In genomic region chr4:70687821-70688794, GRCh38 we compare ENCODE assay signal across 8 cellular contexts. TPM values are rescaled to one million over a fixed set of nuclear protein-coding genes. Genes with fewer than 3 reads are reported as not detected.
DNase-seq lines count a peak whose midpoint lies in the region; ATAC-seq and TF ChIP-seq lines count a peak whose summit lies in the region.

Gene UTP3, plus strand, starts transcription at chr4:70688532. Its CDS starts 146 bp downstream, at chr4:70688678.

- H3F3A ChIP-seq in GM23338 (replicated peaks; ENCODE audit: low read depth): 0 out of 2 replicates have a peak, but pooled peaks cover 3% of the 10 kb centered on the region

- CTCF ChIA-PET in RWPE1 (lab: Yijun Ruan, JAX): interaction anchor here (0.5 to 0.8 kb wide), 8 partner anchors 15 to 1777 kb away, joined by 3 to 6 read pairs (median 4); partner anchors contain the start of gene DCK

- H3K4me1 ChIP-seq in GM23338 (ENCODE audit: insufficient read depth): peaks cover 13% of the 10 kb centered on the region; the same call in 1 of the 2 replicates

- POLR2A ChIA-PET in RWPE1 (lab: Yijun Ruan, JAX; ENCODE audit: low non-redundant PET): interaction anchor here (0.8 to 1.2 kb wide), 2 partner anchors 18 to 30 kb away, joined by 3 read pairs; no protein-coding TSS in a partner anchor

- H3K4me3 ChIP-seq in GM23338 (peak within 1 kb of the TSS; percentile 92), fibroblast of mammary gland (ENCODE audit: control insufficient read depth, low read depth, low read length) (peak within 1 kb of the TSS; percentile 97)

- H3K4me3 Mint-ChIP-seq in GM23338: peak within 1 kb of the TSS; percentile 99
- peak within 1 kb of the TSS; percentile 98 for H3K4me3 Mint-ChIP-seq in activated T-helper 2 cell treated with anti-CD3 and anti-CD28 coated beads, Interferon-gamma antibody, Interleukin-2, Interleukin-4, amounts not matched to agents 10 μg/mL and 5 μg/mL and 100 μg/mL, durations not matched to agents 14 hours and 24 hours and 36 hours (ENCODE audit: low read depth)
- H3K4me3 Mint-ChIP-seq in natural killer cell: peak within 1 kb of the TSS; percentile 100

- H3K27ac ChIP-seq in GM23338 (ENCODE audit: low read depth) (peak within 1 kb of the TSS; percentile 95), RWPE1 (peak within 1 kb of the TSS; percentile 92)

- peak; percentile 94 for ATAC-seq in GM23338
- ATAC-seq in natural killer cell: peak; percentile 85 to 96 (median 89)
- ATAC-seq in stimulated activated naive CD8-positive, alpha-beta T cell treated with anti-CD3 and anti-CD28 coated beads, Interleukin-15, Interleukin-2, amounts not matched to agents 100 U/mL and 50 U/mL, for 24 hours: peak; percentile 97

- no peaks in the 10 kb centered on the region for H3K36me3 ChIP-seq in GM23338 (ENCODE audit: insufficient read depth)

- H3K27me3 ChIP-seq in GM23338 (ENCODE audit: insufficient read depth): no peaks in the 10 kb centered on the region

- peak within 1 kb of the TSS; percentile 87 for H3K4me2 ChIP-seq in GM23338

- peaks cover 31% of the 10 kb centered on the region for H4K20me1 ChIP-seq in GM23338 (replicated peaks; ENCODE audit: insufficient read depth)

- intact Hi-C loops in activated T-helper 2 cell treated with anti-CD3 and anti-CD28 coated beads, Interferon-gamma antibody, Interleukin-2, Interleukin-4, amounts not matched to agents 10 μg/mL and 5 μg/mL and 100 μg/mL, durations not matched to agents 14 hours and 24 hours and 36 hours (cut with micrococcal nuclease): loop anchor here (1.0 to 5.0 kb wide), 9 partner anchors 17 to 319 kb away; partner anchors contain the start of genes GRSF1 and MOB1B
- intact Hi-C loops in natural killer cell (cut with micrococcal nuclease): loop anchor here (1.0 to 10.0 kb wide), 4 partner anchors 17 to 307 kb away; partner anchors contain the start of genes DCK and GRSF1

- peak within 1 kb of the TSS; percentile 97 for H3K27ac Mint-ChIP-seq in GM23338
- H3K27ac Mint-ChIP-seq in activated T-helper 2 cell treated with anti-CD3 and anti-CD28 coated beads, Interferon-gamma antibody, Interleukin-2, Interleukin-4, amounts not matched to agents 10 μg/mL and 5 μg/mL and 100 μg/mL, durations not matched to agents 14 hours and 24 hours and 36 hours: peak within 1 kb of the TSS; percentile 86
- peak within 1 kb of the TSS; percentile 99 for H3K27ac Mint-ChIP-seq in natural killer cell

- peak; percentile 91 to 94 for TF ChIP-seq CTCF in GM23338 (conservative IDR thresholded peaks at IDR 0.05; ENCODE audit: low read depth in 2 of 2)
- TF ChIP-seq CTCF in LNCAP (IDR thresholded peaks at IDR 0.05): peak; percentile 98
- TF ChIP-seq CTCF in RWPE1 (conservative IDR thresholded peaks at IDR 0.05; ENCODE audit: low read depth): peak; percentile 95
- peak; percentile 93 for TF ChIP-seq CTCF in fibroblast of mammary gland (conservative IDR thresholded peaks at IDR 0.05; ENCODE audit: control insufficient read depth, insufficient read depth, low read depth, low read length)
- peak; percentile 97 for TF ChIP-seq CTCF in natural killer cell (IDR thresholded peaks at IDR 0.05)

- H3K4me1 Mint-ChIP-seq in GM23338: peaks cover 15% of the 10 kb centered on the region
- H3K4me1 Mint-ChIP-seq in activated T-helper 2 cell treated with anti-CD3 and anti-CD28 coated beads, Interferon-gamma antibody, Interleukin-2, Interleukin-4, amounts not matched to agents 10 μg/mL and 5 μg/mL and 100 μg/mL, durations not matched to agents 14 hours and 24 hours and 36 hours (ENCODE audit: low read depth): peaks cover 30% of the 10 kb centered on the region
- peaks cover 33 to 36% of the 10 kb centered on the region in 2 donors for H3K4me1 Mint-ChIP-seq in natural killer cell

- no peaks in the 10 kb centered on the region for H3K9me2 ChIP-seq in GM23338 (ENCODE audit: insufficient read depth)

- H3K9me3 Mint-ChIP-seq in GM23338 (no peaks in the 10 kb centered on the region; the same call in 2 of the 3 replicates), natural killer cell (no peaks in the 10 kb centered on the region)
- H3K9me3 Mint-ChIP-seq in activated T-helper 2 cell treated with anti-CD3 and anti-CD28 coated beads, Interferon-gamma antibody, Interleukin-2, Interleukin-4, amounts not matched to agents 10 μg/mL and 5 μg/mL and 100 μg/mL, durations not matched to agents 14 hours and 24 hours and 36 hours: no peaks in the 10 kb centered on the region

- DNase-seq in EL (peak; percentile 99), GM23338 (ENCODE audit: low spot score) (peak; percentile 98), RWPE1 (ENCODE audit: low spot score) (peak; percentile 94), fibroblast of mammary gland (ENCODE audit: low read depth) (peak; percentile 99), natural killer cell (peak; percentile 85)
- DNase-seq in activated T-helper 2 cell treated with anti-CD3 and anti-CD28 coated beads, Interferon-gamma antibody, Interleukin-2, Interleukin-4, amounts not matched to agents 10 μg/mL and 5 μg/mL and 100 μg/mL, durations not matched to agents 14 hours and 24 hours and 36 hours (ENCODE audit: low spot score): peak; percentile 89
- DNase-seq in stimulated activated naive CD8-positive, alpha-beta T cell treated with anti-CD3 and anti-CD28 coated beads, Interleukin-15, Interleukin-2, amounts not matched to agents 100 U/mL and 50 U/mL, for 24 hours: peak; percentile 95

- peaks cover 39% of the 10 kb centered on the region for H3K79me2 ChIP-seq in GM23338 (replicated peaks; ENCODE audit: insufficient read depth)

- H3K36me3 Mint-ChIP-seq in GM23338 (ENCODE audit: low read depth): peaks cover 31% of the 10 kb centered on the region
- H3K36me3 Mint-ChIP-seq in activated T-helper 2 cell treated with anti-CD3 and anti-CD28 coated beads, Interferon-gamma antibody, Interleukin-2, Interleukin-4, amounts not matched to agents 10 μg/mL and 5 μg/mL and 100 μg/mL, durations not matched to agents 14 hours and 24 hours and 36 hours (ENCODE audit: low read depth): peaks cover 37% of the 10 kb centered on the region
- no peaks in the 10 kb centered on the region for H3K36me3 Mint-ChIP-seq in natural killer cell

- peaks cover 16% of the 10 kb centered on the region for H3K27me3 Mint-ChIP-seq in GM23338 (ENCODE audit: insufficient read depth, low read depth, poor library complexity)
- H3K27me3 Mint-ChIP-seq in activated T-helper 2 cell treated with anti-CD3 and anti-CD28 coated beads, Interferon-gamma antibody, Interleukin-2, Interleukin-4, amounts not matched to agents 10 μg/mL and 5 μg/mL and 100 μg/mL, durations not matched to agents 14 hours and 24 hours and 36 hours (ENCODE audit: low read depth): peaks cover 2% of the 10 kb centered on the region
- peaks cover 0 to 2% of the 10 kb centered on the region in 2 donors for H3K27me3 Mint-ChIP-seq in natural killer cell (ENCODE audit: low read depth in 2 of 2)

- peak within 1 kb of the TSS; percentile 92 for H2AFZ ChIP-seq in GM23338

TF ChIP-seq in GM23338, 12 proteins besides CTCF, POLR2A, EP300 and RAD21:
- TF ChIP-seq NANOG (IDR thresholded peaks at IDR 0.05; ENCODE audit: borderline replicate concordance): peak; percentile 19; the same call in 1 of the 2 replicates
- peak; percentile 91 for TF ChIP-seq ETS1 (IDR thresholded peaks at IDR 0.05)
- TF ChIP-seq CREB1 (CRISPR knock-in tag; IDR thresholded peaks at IDR 0.05; ENCODE audit: low read depth): peak; percentile 81
- peak; percentile 82 for TF ChIP-seq POLR2AphosphoS5 (IDR thresholded peaks at IDR 0.05; ENCODE audit: low read depth)
- no peak for TF ChIP-seq JUNB (IDR thresholded peaks at IDR 0.05; ENCODE audit: unreplicated experiment)

RNA-seq across cellular contexts. Expression of gene UTP3, which starts in this region (rescaled TPM):
- 29.9 and 36.9 TPM in 2 replicates for total RNA-seq in GM23338 (2014; rRNA removed; shearing (Covaris generic))
- polyA plus RNA-seq in GM23338 (2016; fragmentation: Nextera tagmentation; extraction: Ambion mirVana): 44.3 and 45.3 TPM in 2 replicates
- total RNA-seq in activated T-helper 2 cell treated with anti-CD3 and anti-CD28 coated beads, Interferon-gamma antibody, Interleukin-2, Interleukin-4, amounts not matched to agents 10 μg/mL and 5 μg/mL and 100 μg/mL, durations not matched to agents 14 hours and 24 hours and 36 hours: 44.1 and 46.3 TPM in 2 replicates
- 10 to 100 TPM; 22.3 to 23.1 (median 22.6) TPM for total RNA-seq in natural killer cell

Comparison
In these comparisons a context has a peak if more than half of its experiments do, and no peak if none do; other contexts are left out.
1. Peak in every context shown above with its lines: DNase-seq, ATAC-seq, H3K4me3 ChIP-seq and H3K27ac ChIP-seq.